In the genomic region with DNA sequence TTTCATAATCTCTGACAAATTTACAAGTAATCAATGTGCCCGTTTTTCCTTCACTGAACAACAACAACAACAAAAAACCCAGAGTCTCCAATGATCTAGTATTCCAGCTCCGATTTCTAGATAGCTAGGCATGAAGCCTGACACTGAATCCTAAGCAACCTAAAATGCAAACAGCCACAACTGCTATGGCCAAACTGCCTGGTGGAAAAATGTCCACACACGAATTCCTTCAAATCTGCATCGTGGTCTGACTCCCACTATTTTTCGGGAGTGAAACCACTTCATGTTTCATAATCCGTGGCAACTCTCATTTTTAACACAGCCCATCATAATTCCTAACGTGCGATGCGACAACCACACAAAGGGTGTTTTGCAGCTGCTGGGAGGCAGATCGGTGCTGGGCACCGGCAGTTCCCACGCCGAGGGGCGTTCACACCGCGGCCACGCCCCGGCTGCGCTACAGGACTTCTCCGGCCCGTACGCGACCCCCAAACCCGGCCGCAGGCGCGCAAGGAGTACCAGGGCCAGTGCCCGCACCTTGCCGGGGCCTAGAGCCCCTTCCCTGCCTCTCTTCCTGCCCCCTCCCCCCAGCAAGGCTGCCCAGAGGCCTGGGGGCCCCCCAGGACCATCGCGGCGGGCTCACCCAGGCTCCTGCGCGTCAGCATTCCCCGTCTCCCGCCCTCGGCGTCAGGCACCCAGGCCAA, we compare ENCODE assay signal across 8 cellular contexts. TPM values are rescaled to one million over a fixed set of nuclear protein-coding genes. Genes with fewer than 3 reads are reported as not detected.
DNase-seq lines count a peak whose midpoint lies in the region; ATAC-seq and TF ChIP-seq lines count a peak whose summit lies in the region.

No MANE protein-coding gene starts in this region.

- peak overlapping the region; percentile 80 for H3K4me2 ChIP-seq in OCI-LY7 (ENCODE audit: low read length)

- no peak for TF ChIP-seq POLR2A in uterus (IDR thresholded peaks at IDR 0.05)

- POLR2A ChIA-PET in OCI-LY7 (lab: Charles Lee): interaction anchor here (0.6 kb wide), 1 partner anchor 80 kb away, joined by 3 read pairs; no protein-coding TSS in a partner anchor

- no TSS peak for BruUV-seq in OCI-LY7 (replicated peaks; lab: Mats Ljungman, UMichigan)

- no peaks in the 10 kb centered on the region for H3K36me3 Mint-ChIP-seq in activated naive CD8-positive, alpha-beta T cell
- H3K36me3 Mint-ChIP-seq in glutamatergic neuron (ENCODE audit: unreplicated experiment): no peaks in the 10 kb centered on the region

- no peaks in the 10 kb centered on the region for H3K9me3 ChIP-seq in OCI-LY7 (ENCODE audit: low read length)
- H3K9me3 ChIP-seq in uterus: no peaks in the 10 kb centered on the region

- peak; percentile 33 for DNase-seq in COR-L47 (lab: John Stamatoyannopoulos, UW)
- DNase-seq in OCI-LY7 (ENCODE audit: low spot score): peak; percentile 74
- peak; percentile 82 for DNase-seq in glutamatergic neuron
- peak; percentile 57 for DNase-seq in occipital lobe (lab: John Stamatoyannopoulos, UW)
- DNase-seq in uterus: peak in 1 of 2 donors; percentile 52

- H3K4me1 Mint-ChIP-seq in activated naive CD8-positive, alpha-beta T cell (ENCODE audit: low read depth): peaks cover 17% of the 10 kb centered on the region
- H3K4me1 Mint-ChIP-seq in glutamatergic neuron (ENCODE audit: low read depth, unreplicated experiment): peaks cover 9% of the 10 kb centered on the region

- H3K4me3 ChIP-seq in OCI-LY7 (ENCODE audit: low read depth, low read length, poor library complexity, severe bottlenecking): peak overlapping the region; percentile 79
- H3K4me3 ChIP-seq in uterus: peak overlapping the region; percentile 70 to 90

- H3K4me3 Mint-ChIP-seq in activated naive CD8-positive, alpha-beta T cell: peak overlapping the region; percentile 92
- peak overlapping the region; percentile 94 for H3K4me3 Mint-ChIP-seq in glutamatergic neuron (ENCODE audit: unreplicated experiment)

- TF ChIP-seq CTCF in OCI-LY7 (conservative IDR thresholded peaks at IDR 0.05; ENCODE audit: low read length) (no peak), glutamatergic neuron (IDR thresholded peaks at IDR 0.05; ENCODE audit: partially characterized antibody, unreplicated experiment) (no peak), uterus (IDR thresholded peaks at IDR 0.05) (no peak)

- H3K9me3 Mint-ChIP-seq in activated naive CD8-positive, alpha-beta T cell (ENCODE audit: low read depth): no peaks in the 10 kb centered on the region
- H3K9me3 Mint-ChIP-seq in glutamatergic neuron (ENCODE audit: unreplicated experiment): peaks cover 6% of the 10 kb centered on the region

- peak; percentile 33 for ATAC-seq in GM19372 (IDR thresholded peaks at IDR 0.05; ENCODE audit: low read depth, unreplicated experiment)
- ATAC-seq in HG03442 (IDR thresholded peaks at IDR 0.05; ENCODE audit: unreplicated experiment): peak; percentile 31

- H3K27ac Mint-ChIP-seq in activated naive CD8-positive, alpha-beta T cell: peak overlapping the region; percentile 80
- peak overlapping the region; percentile 96 for H3K27ac Mint-ChIP-seq in glutamatergic neuron (ENCODE audit: unreplicated experiment)

- H3K36me3 ChIP-seq in OCI-LY7 (ENCODE audit: insufficient read depth, low read length) (peaks cover 6% of the 10 kb centered on the region; the same call in 1 of the 2 replicates), uterus (no peaks in the 10 kb centered on the region)

- peak overlapping the region; percentile 36 for H3K27ac ChIP-seq in OCI-LY7 (ENCODE audit: low read depth, low read length, poor library complexity, severe bottlenecking)
- H3K27ac ChIP-seq in uterus: peak overlapping the region; percentile 90 to 97

- no peaks in the 10 kb centered on the region for H3K27me3 ChIP-seq in uterus

- peaks cover 14% of the 10 kb centered on the region for H3K4me1 ChIP-seq in OCI-LY7 (ENCODE audit: insufficient read depth, low read length, poor library complexity, severe bottlenecking)
- no peaks in the 10 kb centered on the region for H3K4me1 ChIP-seq in uterus

- peaks cover 33% of the 10 kb centered on the region for H3K79me2 ChIP-seq in OCI-LY7 (ENCODE audit: insufficient read depth, low read depth, low read length)

- CTCF ChIA-PET in OCI-LY7 (lab: Charles Lee; ENCODE audit: unreplicated experiment): no interaction called here

- no peaks in the 10 kb centered on the region for H3K9me2 ChIP-seq in OCI-LY7 (ENCODE audit: insufficient read depth, low read length)

- H2AFZ ChIP-seq in OCI-LY7 (ENCODE audit: low read length): peak overlapping the region; percentile 73; the same call in 1 of the 2 replicates

- no peaks in the 10 kb centered on the region for H3K27me3 Mint-ChIP-seq in activated naive CD8-positive, alpha-beta T cell
- H3K27me3 Mint-ChIP-seq in glutamatergic neuron (ENCODE audit: unreplicated experiment): peaks cover 6% of the 10 kb centered on the region

- no peaks in the 10 kb centered on the region for H4K20me1 ChIP-seq in OCI-LY7 (ENCODE audit: insufficient read depth, low read length)

- intact Hi-C loops in OCI-LY7 (cut with micrococcal nuclease; ENCODE audit: unreplicated experiment): loop anchor here (2.0 kb wide), 1 partner anchor 73 kb away; a partner anchor contains a TSS
- intact Hi-C loops in uterus (cut with DNase I; ENCODE audit: low total_unique reads): no loop called here

RNA-seq across cellular contexts. Expression of a gene that starts 0.8 kb away (rescaled TPM):
- total RNA-seq in OCI-LY7 (2014; rRNA removed; shearing (Covaris generic)): 16.6 and 17.4 TPM in 2 replicates
- total RNA-seq in OCI-LY7 (2022) (16.3 and 23.0 TPM in 2 replicates), glutamatergic neuron (ENCODE audit: unreplicated experiment) (75.6 TPM), occipital lobe (119 TPM), uterus (10 to 100 TPM; 24.6 to 58.2 (median 42.3) TPM)
